Comparison of ENCODE assay signal across 8 cellular contexts in the genomic region with DNA sequence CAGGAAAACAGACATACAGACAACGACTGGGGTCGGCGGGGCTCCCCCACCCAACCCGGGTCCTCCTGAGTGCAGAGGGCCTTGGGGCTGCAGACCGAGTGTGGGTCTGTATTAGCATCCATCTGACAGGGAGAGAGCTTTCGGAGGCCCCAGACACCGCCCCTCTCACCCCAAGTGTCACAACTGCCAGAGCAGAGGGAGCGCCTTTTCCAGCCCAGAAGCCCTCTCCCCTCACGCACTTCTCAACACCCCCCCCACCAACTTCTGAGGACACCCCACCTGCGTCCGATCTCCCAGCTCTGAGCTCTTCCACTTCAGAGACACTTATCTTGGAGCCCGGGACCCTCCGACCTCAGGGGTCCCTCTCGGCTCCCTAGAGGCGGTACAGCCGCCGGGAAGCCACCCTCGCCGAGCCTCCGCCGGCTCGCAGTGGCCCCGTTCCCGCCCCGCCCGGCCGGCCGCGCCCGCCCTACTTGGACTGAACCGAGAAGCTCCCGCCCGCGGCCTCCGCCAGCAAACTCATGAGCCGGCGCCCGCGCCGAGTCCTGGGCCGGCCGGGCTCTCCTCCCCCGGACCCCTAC. TPM values are rescaled to one million over a fixed set of nuclear protein-coding genes. Genes with fewer than 3 reads are reported as not detected.
DNase-seq lines count a peak whose midpoint lies in the region; ATAC-seq and TF ChIP-seq lines count a peak whose summit lies in the region.

No MANE protein-coding gene starts in this region.

- peak overlapping the region; percentile 86 for H3K27ac Mint-ChIP-seq in activated naive CD4-positive, alpha-beta T cell treated with anti-CD3 and anti-CD28 coated beads for 36 hours

- no peaks in the 10 kb centered on the region for H3K9me3 Mint-ChIP-seq in activated naive CD4-positive, alpha-beta T cell treated with anti-CD3 and anti-CD28 coated beads for 36 hours

- H3K36me3 Mint-ChIP-seq in activated naive CD4-positive, alpha-beta T cell treated with anti-CD3 and anti-CD28 coated beads for 36 hours (ENCODE audit: low read depth): peaks cover 30% of the 10 kb centered on the region

- H3K9me3 ChIP-seq in heart left ventricle (no peaks in the 10 kb centered on the region), gastrocnemius medialis (no peaks in the 10 kb centered on the region)

- WGBS in heart left ventricle, 4 donors: 1 to 3% (median 2%) methylated on average over 9 to 43 of the region's 43 CpGs

- TF ChIP-seq POLR2A in heart left ventricle (IDR thresholded peaks at IDR 0.05): peak in 1 of 2 donors; percentile 41
- TF ChIP-seq POLR2A in gastrocnemius medialis (IDR thresholded peaks at IDR 0.05): peak in 1 of 2 donors; percentile 42

- in situ Hi-C loops in KBM-7 (cut with MboI; ENCODE audit: low pct_unique_long_range_greater_than_20kb, low sequenced_read_pairs) (no loop called here), gastrocnemius medialis (cut with MboI; ENCODE audit: low sequenced_read_pairs in 4 of 4) (loop anchor here in 3 of 4 donors (25.0 kb wide), 2 partner anchors 378 to 772 kb away; a partner anchor contains a TSS)

- H3K4me1 Mint-ChIP-seq in activated naive CD4-positive, alpha-beta T cell treated with anti-CD3 and anti-CD28 coated beads for 36 hours (ENCODE audit: low read depth): peaks cover 58% of the 10 kb centered on the region

- CTCF ChIA-PET in activated naive CD4-positive, alpha-beta T cell treated with anti-CD3 and anti-CD28 coated beads for 36 hours (lab: Charles Lee): interaction anchor here (1.3 to 23.9 kb wide), 7 partner anchors 9 to 229 kb away, joined by 3 to 573 read pairs (median 11); a partner anchor contains a TSS

- H3K27me3 Mint-ChIP-seq in activated naive CD4-positive, alpha-beta T cell treated with anti-CD3 and anti-CD28 coated beads for 36 hours (ENCODE audit: low read depth): no peaks in the 10 kb centered on the region

- H3K27me3 ChIP-seq in heart left ventricle (no peaks in the 10 kb centered on the region), gastrocnemius medialis (no peaks in the 10 kb centered on the region)

- no peak for TF ChIP-seq CTCF in GM12865 (IDR thresholded peaks at IDR 0.05; ENCODE audit: insufficient read depth, low read depth, low read length, missing control alignments)
- TF ChIP-seq CTCF in heart left ventricle (IDR thresholded peaks at IDR 0.05): no peak
- TF ChIP-seq CTCF in gastrocnemius medialis (IDR thresholded peaks at IDR 0.05 in 4 of 5, conservative IDR thresholded peaks at IDR 0.05 in 1 of 5): no peak

- intact Hi-C loops in activated naive CD4-positive, alpha-beta T cell treated with anti-CD3 and anti-CD28 coated beads for 36 hours (cut with micrococcal nuclease): loop anchor here (1.0 to 5.0 kb wide), 3 partner anchors 8 to 1847 kb away; a partner anchor contains a TSS
- intact Hi-C loops in heart left ventricle (cut with DNase I) (loop anchor here in 8 of 10 donors (2.0 to 10.0 kb wide), 6 partner anchors 33 to 386 kb away; a partner anchor contains a TSS), gastrocnemius medialis (cut with DNase I; ENCODE audit: low total_unique reads) (loop anchor here (10.0 kb wide), 1 partner anchor 386 kb away; no protein-coding TSS in a partner anchor)

- H3K36me3 ChIP-seq in heart left ventricle (no peaks in the 10 kb centered on the region), gastrocnemius medialis (no peaks in the 10 kb centered on the region)

- H3K4me1 ChIP-seq in heart left ventricle (peaks cover 8 to 54% (median 44%) of the 10 kb centered on the region in 12 donors), gastrocnemius medialis (peaks cover 13 to 19% of the 10 kb centered on the region in 2 donors)

- H3K4me3 Mint-ChIP-seq in activated naive CD4-positive, alpha-beta T cell treated with anti-CD3 and anti-CD28 coated beads for 36 hours: peak overlapping the region; percentile 85

- DNase-seq in GM12865 (ENCODE audit: low read depth): peak; percentile 41
- peak; percentile 58 for DNase-seq in KBM-7
- DNase-seq in activated naive CD4-positive, alpha-beta T cell treated with anti-CD3 and anti-CD28 coated beads for 36 hours: peak; percentile 55
- DNase-seq in heart left ventricle: no peak
- no peak for DNase-seq in gastrocnemius medialis
- no peak for DNase-seq in amniotic stem cell (lab: John Stamatoyannopoulos, UW)
- DNase-seq in OCI-M2 (lab: John Stamatoyannopoulos, UW; ENCODE audit: unreplicated experiment): no peak

- peak overlapping the region; percentile 92 to 100 (median 98) for H3K27ac ChIP-seq in heart left ventricle
- H3K27ac ChIP-seq in gastrocnemius medialis: peak overlapping the region; percentile 94 to 99 (median 97)

- ATAC-seq in heart left ventricle: peak in 2 of 4 donors; percentile 43 to 46
- ATAC-seq in gastrocnemius medialis: peak; percentile 49 to 58
- ATAC-seq in GM19455 (IDR thresholded peaks at IDR 0.05; ENCODE audit: unreplicated experiment): no peak

- peak overlapping the region; percentile 66 for H3K4me3 ChIP-seq in GM12865 (ENCODE audit: low read depth, low read length)
- H3K4me3 ChIP-seq in heart left ventricle: peak overlapping the region; percentile 42 to 98 (median 84)
- H3K4me3 ChIP-seq in gastrocnemius medialis: peak overlapping the region; percentile 79 to 91 (median 86)

RNA-seq across cellular contexts. Expression of a gene that starts 0.4 kb away (rescaled TPM):
- 100 to 1,000 TPM; 142 TPM for total RNA-seq in activated naive CD4-positive, alpha-beta T cell treated with anti-CD3 and anti-CD28 coated beads for 36 hours
- total RNA-seq in heart left ventricle (10 to 100 TPM; 17.9 to 69.1 (median 30.1) TPM), gastrocnemius medialis (10 to 100 TPM; 38.0 to 77.4 (median 46.9) TPM)
- 10 to 100 TPM; 23.0 to 50.4 TPM for polyA plus RNA-seq in heart left ventricle

RNA-seq across cellular contexts. Expression of a gene that starts 15.1 kb away (rescaled TPM):
- 10 to 100 TPM; 62.9 to 68.5 TPM for total RNA-seq in activated naive CD4-positive, alpha-beta T cell treated with anti-CD3 and anti-CD28 coated beads for 36 hours
- 10 to 100 TPM; 24.4 to 42.9 (median 28.9) TPM for total RNA-seq in heart left ventricle
- polyA plus RNA-seq in heart left ventricle: 10 to 100 TPM; 13.2 to 36.2 TPM
- 100 to 1,000 TPM in 1 of 4 donors, 10 to 100 TPM in 3; 45.9 to 132 (median 87.3) TPM for total RNA-seq in gastrocnemius medialis

RNA-seq across cellular contexts. Expression of a gene that starts 32.0 kb away (rescaled TPM):
- 10 to 100 TPM; 38.9 to 40.8 TPM for total RNA-seq in activated naive CD4-positive, alpha-beta T cell treated with anti-CD3 and anti-CD28 coated beads for 36 hours
- total RNA-seq in heart left ventricle (10 to 100 TPM; 17.6 to 31.7 (median 23.3) TPM), gastrocnemius medialis (1 to 10 TPM; 4.6 to 8.0 (median 6.5) TPM)
- polyA plus RNA-seq in heart left ventricle: 10 to 100 TPM; 12.9 to 17.3 TPM

RNA-seq across cellular contexts. Expression of a gene that starts 43.0 kb away (rescaled TPM):
- 10 to 100 TPM; 90.8 to 97.6 TPM for total RNA-seq in activated naive CD4-positive, alpha-beta T cell treated with anti-CD3 and anti-CD28 coated beads for 36 hours
- total RNA-seq in heart left ventricle: 10 to 100 TPM; 36.0 to 77.9 (median 46.2) TPM
- polyA plus RNA-seq in heart left ventricle: 10 to 100 TPM; 13.2 to 25.4 TPM
- 100 to 1,000 TPM in 2 of 4 donors, 10 to 100 TPM in 2; 65.2 to 128 (median 102) TPM for total RNA-seq in gastrocnemius medialis

Comparison
In these comparisons a context has a peak if more than half of its experiments do, and no peak if none do; other contexts are left out.
1. DNase-seq: peak in GM12865 (single experiment), KBM-7 (single experiment) and activated naive CD4-positive, alpha-beta T cell treated with anti-CD3 and anti-CD28 coated beads for 36 hours (single experiment); none in heart left ventricle (0 of 5), gastrocnemius medialis (0 of 2), amniotic stem cell (single experiment) and OCI-M2 (single experiment).
2. Peak in every context shown above with its lines, with median percentiles within 50 percentile points of each other: H3K4me3 ChIP-seq.